ENCODE assay signal across 8 cellular contexts in the genomic region with DNA sequence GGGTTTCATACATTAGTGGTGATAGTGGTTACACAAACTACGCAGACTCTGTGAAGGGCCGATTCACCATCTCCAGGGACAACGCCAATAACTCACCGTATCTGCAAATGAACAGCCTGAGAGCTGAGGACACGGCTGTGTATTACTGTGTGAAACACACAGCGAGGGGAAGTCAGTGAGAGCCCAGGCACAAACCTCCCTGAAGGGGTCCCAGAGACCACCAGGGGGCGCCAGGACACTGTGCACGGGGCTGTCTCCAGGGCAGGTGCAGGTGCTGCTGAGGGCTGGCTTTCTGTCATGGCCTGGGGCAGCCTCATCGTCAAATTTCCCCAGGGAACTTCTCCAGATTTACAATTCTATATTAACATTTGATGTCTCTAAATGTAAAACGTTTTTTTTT.
DNase-seq lines count a peak whose midpoint lies in the region; ATAC-seq and TF ChIP-seq lines count a peak whose summit lies in the region.
"Not testable (repeated sequence)": the region's sequence is repeated elsewhere in the genome, so short reads cannot be mapped to it uniquely, and the experiment has no call there.

No MANE protein-coding gene starts in this region.

- POLR2A ChIA-PET in GM10248 (lab: Yijun Ruan, JAX); MCF 10A (lab: Yijun Ruan, JAX): not testable (repeated sequence)

- not testable (repeated sequence) for H3K4me3 Mint-ChIP-seq in MCF 10A (ENCODE audit: unreplicated experiment); stimulated activated effector memory CD8-positive, alpha-beta T cell treated with anti-CD3 and anti-CD28 coated beads, Interleukin-12 subunit alpha, Interleukin-12 subunit beta, amount 100 ng/mL, for 72 hours

- H3K36me3 Mint-ChIP-seq in MCF 10A (ENCODE audit: insufficient read depth, unreplicated experiment); stimulated activated effector memory CD8-positive, alpha-beta T cell treated with anti-CD3 and anti-CD28 coated beads, Interleukin-12 subunit alpha, Interleukin-12 subunit beta, amount 100 ng/mL, for 72 hours: not testable (repeated sequence)

- not testable (repeated sequence) for H3F3A ChIP-seq in Loucy (ENCODE audit: low read depth)

- not testable (repeated sequence) for ATAC-seq in lower lobe of right lung; stimulated activated effector memory CD8-positive, alpha-beta T cell treated with anti-CD3 and anti-CD28 coated beads, Interleukin-12 subunit alpha, Interleukin-12 subunit beta, amount 100 ng/mL, for 72 hours

- H3K79me2 ChIP-seq in Loucy (ENCODE audit: insufficient read depth, low read length): not testable (repeated sequence)

- not testable (repeated sequence) for H3K4me2 ChIP-seq in Loucy (ENCODE audit: low read depth, low read length, poor library complexity, severe bottlenecking)

- H4K20me1 ChIP-seq in Loucy (ENCODE audit: insufficient read depth, low read length, poor library complexity, severe bottlenecking): not testable (repeated sequence)

- H3K9me3 ChIP-seq in Loucy (ENCODE audit: insufficient read depth, low read depth, low read length); lower lobe of right lung: not testable (repeated sequence)

- not testable (repeated sequence) for H3K27ac ChIP-seq in lower lobe of right lung

- DNase-seq in GM10248 (ENCODE audit: extremely low spot score); MCF 10A (ENCODE audit: unreplicated experiment): not testable (repeated sequence)
- peak; percentile 11 for DNase-seq in activated CD4-positive, alpha-beta T cell treated with anti-CD3 and anti-CD28 coated beads, Interleukin-2, amount 50 U/mL, for 1 hour
- DNase-seq in activated T-cell treated with anti-CD3 and anti-CD28 coated beads, Interleukin-2, amount 50 U/mL, for 48 hours: peak; percentile 64 to 67
- peak; percentile 41 for DNase-seq in lower lobe of right lung
- DNase-seq in stimulated activated CD4-positive, alpha-beta T cell treated with anti-CD3 and anti-CD28 coated beads, Interleukin-2, amount 100 ng/mL, for 24 hours: peak; percentile 40 to 71
- peak; percentile 5 to 51 for DNase-seq in stimulated activated effector memory CD8-positive, alpha-beta T cell treated with anti-CD3 and anti-CD28 coated beads, Interleukin-12 subunit alpha, Interleukin-12 subunit beta, amount 100 ng/mL, for 72 hours (ENCODE audit: low spot score in 2 of 2)

- not testable (repeated sequence) for H3K27ac Mint-ChIP-seq in MCF 10A (ENCODE audit: low read depth, unreplicated experiment); stimulated activated effector memory CD8-positive, alpha-beta T cell treated with anti-CD3 and anti-CD28 coated beads, Interleukin-12 subunit alpha, Interleukin-12 subunit beta, amount 100 ng/mL, for 72 hours

- intact Hi-C loops in MCF 10A (cut with micrococcal nuclease); lower lobe of right lung (cut with DNase I): not testable (repeated sequence)

- H3K36me3 ChIP-seq in Loucy (ENCODE audit: insufficient read depth, low read length); lower lobe of right lung: not testable (repeated sequence)

- not testable (repeated sequence) for H3K4me1 ChIP-seq in Loucy (ENCODE audit: insufficient read depth, low read length, poor library complexity, severe bottlenecking); lower lobe of right lung

- H3K9me3 Mint-ChIP-seq in MCF 10A (ENCODE audit: unreplicated experiment); stimulated activated effector memory CD8-positive, alpha-beta T cell treated with anti-CD3 and anti-CD28 coated beads, Interleukin-12 subunit alpha, Interleukin-12 subunit beta, amount 100 ng/mL, for 72 hours: not testable (repeated sequence)

- not testable (repeated sequence) for H3K9ac ChIP-seq in Loucy (ENCODE audit: low read depth, low read length, poor library complexity, severe bottlenecking)

- H3K27me3 Mint-ChIP-seq in MCF 10A (ENCODE audit: insufficient read depth, unreplicated experiment): not testable (repeated sequence)

- not testable (repeated sequence) for H3K9me2 ChIP-seq in Loucy (replicated peaks; ENCODE audit: low read depth, low read length)

- not testable (repeated sequence) for H3K4me1 Mint-ChIP-seq in MCF 10A (ENCODE audit: insufficient read depth, unreplicated experiment); stimulated activated effector memory CD8-positive, alpha-beta T cell treated with anti-CD3 and anti-CD28 coated beads, Interleukin-12 subunit alpha, Interleukin-12 subunit beta, amount 100 ng/mL, for 72 hours

- not testable (repeated sequence) for H3K27me3 ChIP-seq in Loucy (ENCODE audit: insufficient read depth, low read length, poor library complexity, severe bottlenecking); lower lobe of right lung (ENCODE audit: low read depth)

- H3K4me3 ChIP-seq in Loucy (ENCODE audit: low read length, poor library complexity, severe bottlenecking); lower lobe of right lung: not testable (repeated sequence)

- TF ChIP-seq CTCF in GM10248 (IDR thresholded peaks at IDR 0.05; ENCODE audit: control extremely low read depth, extremely low read depth, low read depth, missing control alignments) (peak; percentile 31), Loucy (conservative IDR thresholded peaks at IDR 0.05; ENCODE audit: low read length) (0 out of 2 replicates have a peak, but pooled peaks have one; percentile 9), MCF 10A (IDR thresholded peaks at IDR 0.05; ENCODE audit: unreplicated experiment) (peak; percentile 27), lower lobe of right lung (IDR thresholded peaks at IDR 0.05) (peak; percentile 17)

- CTCF ChIA-PET in GM10248 (lab: Yijun Ruan, JAX); MCF 10A (lab: Yijun Ruan, JAX): not testable (repeated sequence)

- not testable (repeated sequence) for H2AFZ ChIP-seq in Loucy (ENCODE audit: low read length)

- not testable (repeated sequence) for BruUV-seq in MCF 10A (replicated peaks; lab: Mats Ljungman, UMichigan)
